9 cellular contexts compared by ENCODE assay signal in genomic region chr5:78677777-78678668, GRCh38. TPM values are rescaled to one million over a fixed set of nuclear protein-coding genes. Genes with fewer than 3 reads are reported as not detected.
DNase-seq lines count a peak whose midpoint lies in the region; ATAC-seq and TF ChIP-seq lines count a peak whose summit lies in the region.
"Had no signal": no experiment of that assay in that cellular context is flagged by ENCODE, and none has a peak within 500 bp of the region (broad histone marks: within the 10 kb centered on the region; RNA-seq: fewer than 3 reads in every experiment).

No MANE protein-coding gene starts in this region.

- DNase-seq in EL (peak; percentile 96), HT1080 (ENCODE audit: low read depth) (peak; percentile 77), coronary artery (ENCODE audit: low spot score) (peak; percentile 82), NCI-H1436 treated with DMSO at 0.1 percent for 48 hours (lab: John Stamatoyannopoulos, UW) (no peak), UCSD-AML1 (lab: John Stamatoyannopoulos, UW; ENCODE audit: unreplicated experiment) (no peak)

- H3K79me2 ChIP-seq in parathyroid adenoma = no peaks in the 10 kb centered on the region

- peaks cover 4% of the 10 kb centered on the region for H3K4me1 ChIP-seq in parathyroid adenoma

- no peaks in the 10 kb centered on the region for H3K27me3 ChIP-seq in parathyroid adenoma (ENCODE audit: control insufficient read depth, insufficient read depth, low read length)
- H3K27me3 ChIP-seq: cardiac muscle cell had no signal

- H3K27ac ChIP-seq in coronary artery (peak overlapping the region; percentile 63 to 82), parathyroid adenoma (no peak overlapping the region)
- H3K27ac ChIP-seq: cardiac muscle cell had no signal

- H3K4me2 ChIP-seq in parathyroid adenoma (ENCODE audit: low read length) = no peak overlapping the region

- H2AFZ ChIP-seq in parathyroid adenoma = peak overlapping the region; percentile 10

- no peak overlapping the region for H3K9ac ChIP-seq in parathyroid adenoma

- H3K36me3 ChIP-seq in parathyroid adenoma (ENCODE audit: control insufficient read depth, insufficient read depth, low read length) = peaks cover 4% of the 10 kb centered on the region
- H3K36me3 ChIP-seq: cardiac muscle cell had no signal

- peak overlapping the region; percentile 37 for H3K4me3 ChIP-seq in coronary artery
- no peak overlapping the region for H3K4me3 ChIP-seq in parathyroid adenoma (ENCODE audit: low read depth, low read length)
- H3K4me3 ChIP-seq: cardiac muscle cell had no signal

- ATAC-seq in GM19467 (IDR thresholded peaks at IDR 0.05; ENCODE audit: unreplicated experiment) = no peak
- no peak for ATAC-seq in GM21723 (IDR thresholded peaks at IDR 0.05; ENCODE audit: unreplicated experiment)

- no peak for TF ChIP-seq CTCF in coronary artery (IDR thresholded peaks at IDR 0.05)
- no peak for TF ChIP-seq CTCF in parathyroid adenoma (IDR thresholded peaks at IDR 0.05)

- H3K9me3 ChIP-seq in parathyroid adenoma (ENCODE audit: control insufficient read depth, low read length) = no peaks in the 10 kb centered on the region

RNA-seq across cellular contexts. Expression of gene LHFPL2, which starts 29.5 kb away (rescaled TPM):
- total RNA-seq in HT1080 (2014; rRNA removed; shearing (Covaris generic)) = 18.8 and 25.9 TPM in 2 replicates
- polyA plus RNA-seq in HT1080 (2015; cell fraction: cytosol; rRNA removed) = 20.3 and 24.0 TPM in 2 replicates
- polyA plus RNA-seq in HT1080 (2015; cell fraction: nucleus; rRNA removed) = 16.6 and 21.6 TPM in 2 replicates

Comparison
In these comparisons a context has a peak if more than half of its experiments do, and no peak if none do; other contexts are left out.
1. DNase-seq: peak in EL (single experiment), HT1080 (single experiment) and coronary artery (single experiment); none in NCI-H1436 treated with DMSO at 0.1 percent for 48 hours (single experiment) and UCSD-AML1 (single experiment).